In genomic region chr9:131919181-131919580, GRCh38 we compare ENCODE assay signal across 32 cellular contexts.
"Had no signal": no experiment of that assay in that cellular context is flagged by ENCODE, and none has a peak within 500 bp of the region (broad histone marks: within the 10 kb centered on the region; RNA-seq: fewer than 3 reads in every experiment).

No MANE protein-coding gene starts in this region.

- H3K27me3 ChIP-seq: brain microvascular endothelial cell, dorsolateral prefrontal cortex, esophagus muscularis mucosa, foreskin keratinocyte, gastrocnemius medialis had no signal

- H3K27ac ChIP-seq: brain microvascular endothelial cell, coronary artery, dorsolateral prefrontal cortex, esophagus muscularis mucosa, foreskin keratinocyte, gastrocnemius medialis, WERI-Rb-1 had no signal

- H3K27ac Mint-ChIP-seq: activated B cell treated with CpG ODN at 0.5 μM for 24 hours; activated CD8-positive, alpha-beta T cell treated with anti-CD3 and anti-CD28 coated beads for 36 hours; dendritic cell treated with granulocyte-macrophage colony-stimulating factor and Interleukin-4, amounts not matched to agents 40 ng/mL and 50 ng/mL, for 4 days; T-helper 17 cell; T-helper 2 cell treated with Interferon-gamma antibody and Interleukin-4, amounts not matched to agents 5 μg/mL and 100 μg/mL, for 36 hours had no signal

- H3K36me3 ChIP-seq: brain microvascular endothelial cell, esophagus muscularis mucosa, gastrocnemius medialis, WERI-Rb-1 had no signal

- H3K4me1 ChIP-seq: foreskin keratinocyte had no signal

- DNase-seq: activated B cell treated with CpG ODN at 0.5 μM for 24 hours; activated CD4-positive, alpha-beta T cell treated with anti-CD3 and anti-CD28 coated beads for 48 hours; activated CD4-positive, alpha-beta T cell treated with anti-CD3 and anti-CD28 coated beads, Interleukin-2, amount 50 U/mL, for 1 hour; activated CD4-positive, alpha-beta T cell treated with anti-CD3 and anti-CD28 coated beads, Interleukin-2, amount 50 U/mL, for 48 hours; activated CD8-positive, alpha-beta memory T cell treated with anti-CD3 and anti-CD28 coated beads for 24 hours; activated CD8-positive, alpha-beta T cell treated with anti-CD3 and anti-CD28 coated beads for 36 hours; activated effector memory CD4-positive, alpha-beta T cell treated with Interleukin-2 at 50 U/mL for 16 hours; activated gamma-delta T cell treated with Interleukin-2 at 50 U/mL for 16 hours; activated naive CD4-positive, alpha-beta T cell treated with anti-CD3 and anti-CD28 coated beads, Interleukin-2, amount 50 U/mL, for 16 hours; activated naive CD4-positive, alpha-beta T cell treated with Interleukin-2 at 50 U/mL for 16 hours; activated T-cell treated with anti-CD3 and anti-CD28 coated beads, Interleukin-2, amount 50 U/mL, for 4 hours; amniotic stem cell; anterior cingulate cortex; brain microvascular endothelial cell; dorsolateral prefrontal cortex; effector memory CD4-positive, alpha-beta T cell; erythroblast; foreskin keratinocyte; gastrocnemius medialis; glutamatergic neuron; T-helper 1 cell; T-helper 17 cell; T1000; WERI-Rb-1 had no signal

- H3K4me3 ChIP-seq: coronary artery, dorsolateral prefrontal cortex, esophagus muscularis mucosa, gastrocnemius medialis had no signal

- H3K9me3 Mint-ChIP-seq: activated B cell treated with CpG ODN at 0.5 μM for 24 hours; activated CD8-positive, alpha-beta T cell treated with anti-CD3 and anti-CD28 coated beads for 36 hours; activated T-cell treated with anti-CD3 and anti-CD28 coated beads, Interleukin-2, amount 50 U/mL, for 4 hours; activated T-helper 17 cell treated with anti-CD3 and anti-CD28 coated beads, Interleukin-2, amount 50 U/mL, for 72 hours; central memory CD8-positive, alpha-beta T cell; dendritic cell treated with granulocyte-macrophage colony-stimulating factor and Interleukin-4, amounts not matched to agents 40 ng/mL and 50 ng/mL, for 4 days; T-helper 2 cell treated with Interferon-gamma antibody and Interleukin-4, amounts not matched to agents 5 μg/mL and 100 μg/mL, for 36 hours had no signal

- H3K9me3 ChIP-seq: esophagus muscularis mucosa, gastrocnemius medialis had no signal

- H3K4me1 Mint-ChIP-seq: activated B cell treated with CpG ODN at 0.5 μM for 24 hours had no signal

- H3K27me3 Mint-ChIP-seq: activated B cell treated with CpG ODN at 0.5 μM for 24 hours; activated CD8-positive, alpha-beta T cell treated with anti-CD3 and anti-CD28 coated beads for 36 hours; activated naive CD8-positive, alpha-beta T cell; activated T-helper 17 cell treated with anti-CD3 and anti-CD28 coated beads, Interleukin-2, amount 50 U/mL, for 72 hours; central memory CD8-positive, alpha-beta T cell; dendritic cell treated with granulocyte-macrophage colony-stimulating factor and Interleukin-4, amounts not matched to agents 40 ng/mL and 50 ng/mL, for 4 days; T-helper 17 cell had no signal

- H3K4me3 Mint-ChIP-seq: activated B cell treated with CpG ODN at 0.5 μM for 24 hours; activated CD8-positive, alpha-beta T cell treated with anti-CD3 and anti-CD28 coated beads for 36 hours; activated naive CD8-positive, alpha-beta T cell; activated T-cell treated with anti-CD3 and anti-CD28 coated beads, Interleukin-2, amount 50 U/mL, for 4 hours; activated T-helper 17 cell treated with anti-CD3 and anti-CD28 coated beads, Interleukin-2, amount 50 U/mL, for 72 hours; central memory CD8-positive, alpha-beta T cell; dendritic cell treated with granulocyte-macrophage colony-stimulating factor and Interleukin-4, amounts not matched to agents 40 ng/mL and 50 ng/mL, for 4 days; T-helper 17 cell; T-helper 2 cell treated with Interferon-gamma antibody and Interleukin-4, amounts not matched to agents 5 μg/mL and 100 μg/mL, for 36 hours had no signal

- ATAC-seq: activated CD4-positive, CD25-positive, alpha-beta regulatory T cell treated with anti-CD3 and anti-CD28 coated beads, Interleukin-2, amount 50 U/mL, for 24 hours; activated CD8-positive, alpha-beta T cell treated with anti-CD3 and anti-CD28 coated beads for 36 hours; activated T-cell treated with anti-CD3 and anti-CD28 coated beads, Interleukin-2, amount 50 U/mL, for 4 hours; activated T-helper 17 cell treated with anti-CD3 and anti-CD28 coated beads, Interleukin-2, amount 50 U/mL, for 72 hours; foreskin keratinocyte; gastrocnemius medialis; T-helper 17 cell had no signal
